ENCODE assay signal across 1 cellular context in the genomic region with DNA sequence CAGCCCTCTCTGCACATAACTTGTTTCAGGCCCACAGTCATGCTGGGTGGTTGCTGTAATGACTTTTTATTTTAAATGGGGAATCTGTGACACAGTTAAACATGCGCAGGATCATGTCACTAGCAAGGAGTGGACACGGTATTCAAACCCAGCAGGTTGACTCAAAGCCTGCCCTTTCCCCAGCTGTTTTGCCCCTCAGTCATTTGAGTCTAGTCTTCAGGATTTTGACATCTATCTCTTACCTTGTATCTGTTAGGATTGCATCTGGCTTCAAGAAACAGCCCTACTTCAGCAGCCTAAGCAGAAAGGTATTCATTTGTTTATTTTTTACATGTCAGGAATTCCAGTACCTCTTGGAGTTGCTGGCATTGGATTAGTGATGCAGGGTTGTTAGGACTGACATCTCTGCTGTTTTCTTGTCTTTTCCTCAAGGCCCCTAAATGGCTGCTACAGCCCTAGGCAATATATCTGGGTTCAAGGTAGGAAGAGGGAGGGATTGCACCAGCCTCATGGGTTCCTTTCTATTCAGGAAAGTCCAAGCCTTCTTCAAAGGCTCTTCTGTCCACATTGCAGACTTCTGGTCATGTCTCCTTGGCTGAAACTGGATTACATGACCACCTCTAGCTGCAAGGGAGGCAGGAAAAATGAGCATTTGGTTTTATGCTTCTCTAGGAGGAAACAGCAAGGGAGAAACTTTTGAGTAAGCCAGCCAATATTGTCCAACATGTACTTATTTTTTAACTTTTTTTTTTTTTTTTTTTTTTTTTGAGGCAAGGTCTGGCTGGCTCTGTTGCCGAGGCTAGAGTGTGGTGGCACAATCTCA.
TF ChIP-seq lines count a peak whose summit lies in the region.

No MANE protein-coding gene starts in this region.

TF ChIP-seq in IMR-90, 13 proteins besides CTCF, POLR2A, EP300 and RAD21:
- TF ChIP-seq BHLHE40 (IDR thresholded peaks at IDR 0.05; ENCODE audit: low read depth, low read length) = no peak
- no peak for TF ChIP-seq MAZ (IDR thresholded peaks at IDR 0.05; ENCODE audit: borderline replicate concordance, low read depth, low read length)
- no peak for TF ChIP-seq SMC3 (IDR thresholded peaks at IDR 0.05; ENCODE audit: low read depth, low read length)
- TF ChIP-seq, protein P1, sequence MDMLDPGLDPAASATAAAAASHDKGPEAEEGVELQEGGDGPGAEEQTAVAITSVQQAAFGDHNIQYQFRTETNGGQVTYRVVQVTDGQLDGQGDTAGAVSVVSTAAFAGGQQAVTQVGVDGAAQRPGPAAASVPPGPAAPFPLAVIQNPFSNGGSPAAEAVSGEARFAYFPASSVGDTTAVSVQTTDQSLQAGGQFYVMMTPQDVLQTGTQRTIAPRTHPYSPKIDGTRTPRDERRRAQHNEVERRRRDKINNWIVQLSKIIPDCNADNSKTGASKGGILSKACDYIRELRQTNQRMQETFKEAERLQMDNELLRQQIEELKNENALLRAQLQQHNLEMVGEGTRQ (IDR thresholded peaks at IDR 0.05; ENCODE audit: low read depth, low read length) = no peak
- no peak for TF ChIP-seq CHD1 (IDR thresholded peaks at IDR 0.05; ENCODE audit: low read depth, low read length)
- TF ChIP-seq RFX5 (IDR thresholded peaks at IDR 0.05; ENCODE audit: low read depth, low read length) = no peak
- no peak for TF ChIP-seq NFE2L2 (IDR thresholded peaks at IDR 0.05; ENCODE audit: low read depth, low read length)
- no peak for TF ChIP-seq CEBPB (IDR thresholded peaks at IDR 0.05; ENCODE audit: low read depth, low read length)
- TF ChIP-seq FOS (IDR thresholded peaks at IDR 0.05; ENCODE audit: low read depth, low read length) = no peak
- TF ChIP-seq, protein P2, sequence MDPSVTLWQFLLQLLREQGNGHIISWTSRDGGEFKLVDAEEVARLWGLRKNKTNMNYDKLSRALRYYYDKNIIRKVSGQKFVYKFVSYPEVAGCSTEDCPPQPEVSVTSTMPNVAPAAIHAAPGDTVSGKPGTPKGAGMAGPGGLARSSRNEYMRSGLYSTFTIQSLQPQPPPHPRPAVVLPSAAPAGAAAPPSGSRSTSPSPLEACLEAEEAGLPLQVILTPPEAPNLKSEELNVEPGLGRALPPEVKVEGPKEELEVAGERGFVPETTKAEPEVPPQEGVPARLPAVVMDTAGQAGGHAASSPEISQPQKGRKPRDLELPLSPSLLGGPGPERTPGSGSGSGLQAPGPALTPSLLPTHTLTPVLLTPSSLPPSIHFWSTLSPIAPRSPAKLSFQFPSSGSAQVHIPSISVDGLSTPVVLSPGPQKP (IDR thresholded peaks at IDR 0.05; ENCODE audit: borderline replicate concordance, low read depth, low read length) = no peak
- no peak for TF ChIP-seq RCOR1 (IDR thresholded peaks at IDR 0.05; ENCODE audit: insufficient replicate concordance, low read length)
- no peak for TF ChIP-seq MAFK (IDR thresholded peaks at IDR 0.05; ENCODE audit: low read depth, low read length)
- no peak for TF ChIP-seq MXI1 (IDR thresholded peaks at IDR 0.05; ENCODE audit: borderline replicate concordance, low read depth, low read length)
